ENCODE assay signal across 8 cellular contexts in the genomic region with DNA sequence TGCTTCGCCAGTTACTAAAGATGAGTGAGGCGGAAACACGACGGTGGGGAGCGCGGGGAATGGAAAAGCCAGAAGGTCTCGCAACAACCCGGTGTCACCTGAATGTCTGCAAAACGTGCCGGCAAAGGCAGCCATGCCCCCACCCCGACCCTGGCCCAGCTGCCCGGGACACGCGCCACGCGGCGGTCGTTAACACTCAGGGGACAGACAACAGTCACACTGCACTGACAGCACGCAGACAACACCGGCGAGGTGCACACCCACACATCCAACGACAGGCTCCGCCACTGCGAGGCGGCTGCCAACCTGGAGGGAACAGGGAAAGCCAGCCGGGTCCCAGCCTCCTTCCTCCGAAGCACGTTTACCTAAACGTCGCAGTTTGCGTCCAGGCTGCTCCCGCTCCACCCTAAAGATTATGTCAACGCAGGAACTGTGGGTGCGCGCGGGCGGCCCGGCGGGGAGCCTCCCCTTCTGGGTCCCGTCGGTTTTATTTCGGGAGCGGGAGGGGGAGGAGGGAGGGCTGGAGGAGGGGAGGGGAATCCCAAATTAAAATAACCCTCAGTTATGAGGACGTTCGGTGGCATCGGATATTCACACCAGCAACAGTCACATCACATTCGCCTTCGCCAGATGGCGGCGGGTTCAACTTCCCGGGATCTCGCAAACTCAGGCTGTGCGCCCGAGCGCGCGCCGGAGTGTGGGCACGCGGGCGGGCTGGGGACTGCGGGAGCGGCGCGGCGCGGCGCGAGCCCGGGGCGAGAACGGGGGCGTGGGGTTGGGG. TPM values are rescaled to one million over a fixed set of nuclear protein-coding genes. Genes with fewer than 3 reads are reported as not detected.
DNase-seq lines count a peak whose midpoint lies in the region; ATAC-seq and TF ChIP-seq lines count a peak whose summit lies in the region.

No MANE protein-coding gene starts in this region.

- CTCF ChIA-PET in Caco-2 (lab: Charles Lee): no interaction called here

- BruUV-seq in Caco-2 (replicated peaks; lab: Mats Ljungman, UMichigan): TSS peak; percentile 41

- in situ Hi-C loops in KBM-7 (cut with MboI; ENCODE audit: low pct_unique_long_range_greater_than_20kb, low sequenced_read_pairs): no loop called here
- in situ Hi-C loops in gastrocnemius medialis (cut with MboI; ENCODE audit: low sequenced_read_pairs in 4 of 4): loop anchor here in 1 of 4 donors (5.0 kb wide), 1 partner anchor 44 kb away; no protein-coding TSS in a partner anchor

- peaks cover 18% of the 10 kb centered on the region for H3K36me3 Mint-ChIP-seq in Caco-2 (ENCODE audit: insufficient read depth, unreplicated experiment)

- peak overlapping the region; percentile 65 for H3K9ac ChIP-seq in SU-DHL-6 (ENCODE audit: low read length)

- H3K4me1 Mint-ChIP-seq in Caco-2 (ENCODE audit: low read depth, unreplicated experiment): no peaks in the 10 kb centered on the region

- H3K9me3 ChIP-seq in Caco-2: no peaks in the 10 kb centered on the region
- H3K9me3 ChIP-seq in SU-DHL-6 (ENCODE audit: insufficient read depth, low read length): no peaks in the 10 kb centered on the region
- H3K9me3 ChIP-seq in gastrocnemius medialis: no peaks in the 10 kb centered on the region

- H3K27ac Mint-ChIP-seq in Caco-2 (ENCODE audit: unreplicated experiment): no peak overlapping the region

- H3K27me3 ChIP-seq in Caco-2 (replicated peaks; ENCODE audit: control insufficient read depth, insufficient read depth, low read length): no peaks in the 10 kb centered on the region
- H3K27me3 ChIP-seq in SU-DHL-6 (ENCODE audit: low read length): no peaks in the 10 kb centered on the region
- no peaks in the 10 kb centered on the region for H3K27me3 ChIP-seq in gastrocnemius medialis

- peaks cover 9% of the 10 kb centered on the region; the same call in 1 of the 2 replicates for H4K20me1 ChIP-seq in SU-DHL-6 (ENCODE audit: low read depth, low read length)

- TF ChIP-seq CTCF in Caco-2 (IDR thresholded peaks at IDR 0.05; ENCODE audit: insufficient read depth in 1 of 2, low read depth in 1 of 2, low read length in 1 of 2, severe bottlenecking in 1 of 2, unreplicated experiment in 1 of 2) (no peak), SU-DHL-6 (IDR thresholded peaks at IDR 0.05; ENCODE audit: insufficient read depth, low read length, poor library complexity, severe bottlenecking) (no peak), gastrocnemius medialis (IDR thresholded peaks at IDR 0.05 in 4 of 5, conservative IDR thresholded peaks at IDR 0.05 in 1 of 5) (peak in 2 of 5 experiments; percentile 5 to 30)

- peak overlapping the region; percentile 79 for H2AFZ ChIP-seq in SU-DHL-6 (ENCODE audit: low read depth, low read length, severe bottlenecking)

- no peaks in the 10 kb centered on the region for H3K9me2 ChIP-seq in SU-DHL-6 (replicated peaks; ENCODE audit: insufficient read depth, low read length)

- no peak overlapping the region for H3K27ac ChIP-seq in SU-DHL-6 (ENCODE audit: low read depth, low read length)
- peak overlapping the region; percentile 83 for H3K27ac ChIP-seq in angular gyrus (ENCODE audit: low read depth, low read length)
- peak overlapping the region; percentile 95 to 99 (median 96) for H3K27ac ChIP-seq in gastrocnemius medialis

- POLR2A ChIA-PET in Caco-2 (lab: Charles Lee): interaction anchor here (0.6 kb wide), 1 partner anchor 56 kb away, joined by 3 read pairs; no protein-coding TSS in a partner anchor

- peaks cover 4% of the 10 kb centered on the region for H3F3A ChIP-seq in SU-DHL-6 (ENCODE audit: insufficient read depth)

- peak overlapping the region; percentile 69 for H3K4me2 ChIP-seq in SU-DHL-6 (ENCODE audit: low read depth, low read length, poor library complexity, severe bottlenecking)

- H3K9me3 Mint-ChIP-seq in Caco-2 (ENCODE audit: unreplicated experiment): no peaks in the 10 kb centered on the region

- no peaks in the 10 kb centered on the region for H3K27me3 Mint-ChIP-seq in Caco-2 (ENCODE audit: insufficient read depth, unreplicated experiment)

- peak; percentile 31 to 44 for TF ChIP-seq POLR2A in gastrocnemius medialis (IDR thresholded peaks at IDR 0.05)

- DNase-seq in Caco-2 (peak in 1 of 2 experiments; percentile 22), KBM-7 (peak; percentile 57), hippocampal formation (lab: John Stamatoyannopoulos, UW) (peak; percentile 34 to 45), gastrocnemius medialis (peak; percentile 32 to 61)

- no peaks in the 10 kb centered on the region for H3K36me3 ChIP-seq in Caco-2 (ENCODE audit: control insufficient read depth, insufficient read depth, low read length)
- no peaks in the 10 kb centered on the region for H3K36me3 ChIP-seq in SU-DHL-6 (ENCODE audit: low read length)
- H3K36me3 ChIP-seq in gastrocnemius medialis: no peaks in the 10 kb centered on the region

- peak overlapping the region; percentile 82 for H3K4me3 Mint-ChIP-seq in Caco-2 (ENCODE audit: unreplicated experiment)

- intact Hi-C loops in Caco-2 (cut with micrococcal nuclease; ENCODE audit: unreplicated experiment): no loop called here
- intact Hi-C loops in gastrocnemius medialis (cut with DNase I; ENCODE audit: low total_unique reads): loop anchor here (2.0 to 10.0 kb wide), 5 partner anchors 711 to 1287 kb away; partner anchors contain the start of genes CNDP2, CYB5A and ZNF516

- no peaks in the 10 kb centered on the region for H3K79me2 ChIP-seq in SU-DHL-6 (ENCODE audit: insufficient read depth, low read length)

- H3K4me3 ChIP-seq in Caco-2 (ENCODE audit: low read depth, low read length): peak overlapping the region; percentile 64
- peak overlapping the region; percentile 97 for H3K4me3 ChIP-seq in SU-DHL-6 (ENCODE audit: insufficient read depth, low read length, poor library complexity, severe bottlenecking)
- H3K4me3 ChIP-seq in gastrocnemius medialis: peak overlapping the region; percentile 75 to 97 (median 87)

- peak; percentile 12 for ATAC-seq in GM21447 (IDR thresholded peaks at IDR 0.05; ENCODE audit: unreplicated experiment)
- ATAC-seq in gastrocnemius medialis: peak; percentile 15 to 21
- no peak for ATAC-seq in HG02610 (IDR thresholded peaks at IDR 0.05; ENCODE audit: unreplicated experiment)

- no peaks in the 10 kb centered on the region; the same call in 1 of the 2 replicates for H3K4me1 ChIP-seq in Caco-2
- peaks cover 48% of the 10 kb centered on the region in 2 donors for H3K4me1 ChIP-seq in gastrocnemius medialis

RNA-seq across cellular contexts. Expression of gene PTGR3, which starts 0.7 kb away (rescaled TPM):
- total RNA-seq in Caco-2 (2022) (9.3 and 9.6 TPM in 2 replicates), gastrocnemius medialis (10 to 100 TPM; 25.7 to 34.0 (median 29.9) TPM)

RNA-seq across cellular contexts. Expression of gene TSHZ1, which starts 2.4 kb away (rescaled TPM):
- total RNA-seq in Caco-2 (2022) (3.4 and 4.4 TPM in 2 replicates), gastrocnemius medialis (1 to 10 TPM; 5.9 to 7.9 (median 7.6) TPM)
